18 cellular contexts compared by ENCODE assay signal in genomic region chr17:82087961-82088837, GRCh38.
"Had no signal": no experiment of that assay in that cellular context is flagged by ENCODE, and none has a peak within 500 bp of the region (broad histone marks: within the 10 kb centered on the region; RNA-seq: fewer than 3 reads in every experiment).

No MANE protein-coding gene starts in this region.

- H3K4me3 ChIP-seq: ascending aorta, neural progenitor cell, tibial nerve had no signal

- H3K27me3 ChIP-seq: ascending aorta, neural progenitor cell, tibial nerve had no signal

- H3K9ac ChIP-seq: neural progenitor cell, parathyroid adenoma had no signal

- DNase-seq: activated naive CD4-positive, alpha-beta T cell treated with anti-CD3 and anti-CD28 coated beads for 36 hours; activated naive CD8-positive, alpha-beta T cell treated with anti-CD3 and anti-CD28 coated beads, Interleukin-2, amount 50 U/mL, for 24 hours; activated T-cell treated with anti-CD3 and anti-CD28 coated beads for 4 hours; naive B cell; stimulated activated CD4-positive, alpha-beta T cell treated with anti-CD3 and anti-CD28 coated beads, Interleukin-4, amount 100 ng/mL, for 24 hours; stimulated activated CD8-positive, alpha-beta memory T cell treated with anti-CD3 and anti-CD28 coated beads, Interleukin-4, amount 100 ng/mL, for 48 hours; stimulated activated naive CD4-positive, alpha-beta T cell treated with Interleukin-2 at 50 U/mL for 16 hours; substantia nigra; SW 1271 had no signal

- H2AFZ ChIP-seq: neural progenitor cell, parathyroid adenoma had no signal

- FAIRE-seq: endometrium, islet of Langerhans had no signal

- ATAC-seq: activated CD4-positive, CD25-positive, alpha-beta regulatory T cell treated with anti-CD3 and anti-CD28 coated beads, Interleukin-2, amount 50 U/mL, for 24 hours; activated naive CD8-positive, alpha-beta T cell treated with anti-CD3 and anti-CD28 coated beads, Interleukin-2, amount 50 U/mL, for 24 hours; activated T-helper 17 cell treated with anti-CD3 and anti-CD28 coated beads, Interleukin-2, amount 50 U/mL, for 72 hours; esophagus mucosa had no signal

- H3K36me3 ChIP-seq: neural progenitor cell had no signal

- H3K9me3 ChIP-seq: ascending aorta, tibial nerve had no signal

- H3K4me2 ChIP-seq: neural progenitor cell had no signal

- H3K79me2 ChIP-seq: parathyroid adenoma had no signal

- H3K4me1 ChIP-seq: ascending aorta, neural progenitor cell, parathyroid adenoma, tibial nerve had no signal

- H3K27ac ChIP-seq: ascending aorta, neural progenitor cell, parathyroid adenoma, tibial nerve had no signal
